8 cellular contexts compared by ENCODE assay signal in genomic region chr6:158645064-158646022, GRCh38. TPM values are rescaled to one million over a fixed set of nuclear protein-coding genes. Genes with fewer than 3 reads are reported as not detected.
DNase-seq lines count a peak whose midpoint lies in the region; ATAC-seq and TF ChIP-seq lines count a peak whose summit lies in the region.

No MANE protein-coding gene starts in this region.

- no peak for TF ChIP-seq POLR2A in suprapubic skin (IDR thresholded peaks at IDR 0.05)

- H3K36me3 Mint-ChIP-seq in activated naive CD8-positive, alpha-beta T cell treated with anti-CD3 and anti-CD28 coated beads for 36 hours, result peaks cover 50% of the 10 kb centered on the region

- H3K36me3 ChIP-seq in suprapubic skin, result no peaks in the 10 kb centered on the region

- no peaks in the 10 kb centered on the region for H3K27me3 Mint-ChIP-seq in activated naive CD8-positive, alpha-beta T cell treated with anti-CD3 and anti-CD28 coated beads for 36 hours

- no peak for TF ChIP-seq CTCF in suprapubic skin (IDR thresholded peaks at IDR 0.05)

- H3K4me3 ChIP-seq in suprapubic skin, result peak overlapping the region; percentile 82

- peaks cover 2% of the 10 kb centered on the region for H3K9me3 Mint-ChIP-seq in activated naive CD8-positive, alpha-beta T cell treated with anti-CD3 and anti-CD28 coated beads for 36 hours

- TF ChIP-seq EP300 in suprapubic skin (IDR thresholded peaks at IDR 0.05), result no peak

- DNase-seq in stimulated activated CD4-positive, alpha-beta T cell treated with anti-CD3 and anti-CD28 coated beads, Interleukin-2, amount 100 ng/mL, for 24 hours, result peak; percentile 18 to 26
- no peak for DNase-seq in stimulated activated CD4-positive, alpha-beta T cell treated with anti-CD3 and anti-CD28 coated beads, Interleukin-4, amount 100 ng/mL, for 4 hours
- DNase-seq in activated naive CD8-positive, alpha-beta T cell treated with anti-CD3 and anti-CD28 coated beads for 36 hours, result no peak
- DNase-seq in kidney tubule cell (ENCODE audit: low spot score) (peak; percentile 50), suprapubic skin (ENCODE audit: low spot score in 2 of 2) (peak; percentile 18 to 35), MV-4-11 (lab: John Stamatoyannopoulos, UW) (no peak)

- H3K27ac ChIP-seq in suprapubic skin, result peak overlapping the region; percentile 90

- H3K9me3 ChIP-seq in suprapubic skin, result no peaks in the 10 kb centered on the region

- ATAC-seq in GM21529 (IDR thresholded peaks at IDR 0.05; ENCODE audit: unreplicated experiment) (no peak), GM21723 (IDR thresholded peaks at IDR 0.05; ENCODE audit: unreplicated experiment) (no peak)

- 31% methylated on average over 21 of the region's 21 CpGs for WGBS in suprapubic skin

- no peaks in the 10 kb centered on the region for H3K27me3 ChIP-seq in suprapubic skin

- H3K4me1 Mint-ChIP-seq in activated naive CD8-positive, alpha-beta T cell treated with anti-CD3 and anti-CD28 coated beads for 36 hours, result peaks cover 69% of the 10 kb centered on the region

- peak overlapping the region; percentile 83 for H3K27ac Mint-ChIP-seq in activated naive CD8-positive, alpha-beta T cell treated with anti-CD3 and anti-CD28 coated beads for 36 hours

- peaks cover 36% of the 10 kb centered on the region for H3K4me1 ChIP-seq in suprapubic skin

- H3K4me3 Mint-ChIP-seq in activated naive CD8-positive, alpha-beta T cell treated with anti-CD3 and anti-CD28 coated beads for 36 hours, result peak overlapping the region; percentile 86

RNA-seq across cellular contexts. Expression of gene DYNLT1, which starts 0.8 kb away (rescaled TPM):
- total RNA-seq in activated naive CD8-positive, alpha-beta T cell treated with anti-CD3 and anti-CD28 coated beads for 36 hours, result 10 to 100 TPM; 70.9 to 74.2 TPM
- total RNA-seq in suprapubic skin, result 10 to 100 TPM; 27.5 to 63.8 (median 49.4) TPM

RNA-seq across cellular contexts. Expression of gene SYTL3, which starts 4.5 kb away (rescaled TPM):
- 100 to 1,000 TPM in 1 of 2 experiments, 10 to 100 TPM in 1; 97.8 to 101 TPM for total RNA-seq in activated naive CD8-positive, alpha-beta T cell treated with anti-CD3 and anti-CD28 coated beads for 36 hours
- total RNA-seq in suprapubic skin, result 1 to 10 TPM; 2.8 to 5.1 (median 3.4) TPM

Comparison
In these comparisons a context has a peak if more than half of its experiments do, and no peak if none do; other contexts are left out.
1. DNase-seq: peak in stimulated activated CD4-positive, alpha-beta T cell treated with anti-CD3 and anti-CD28 coated beads, Interleukin-2, amount 100 ng/mL, for 24 hours (2 of 2), kidney tubule cell (single experiment) and suprapubic skin (2 of 2); none in stimulated activated CD4-positive, alpha-beta T cell treated with anti-CD3 and anti-CD28 coated beads, Interleukin-4, amount 100 ng/mL, for 4 hours (0 of 2), activated naive CD8-positive, alpha-beta T cell treated with anti-CD3 and anti-CD28 coated beads for 36 hours (single experiment) and MV-4-11 (single experiment).
2. RNA of gene SYTL3, which starts 4.5 kb away (total RNA-seq): 97.8 to 101 TPM in activated naive CD8-positive, alpha-beta T cell treated with anti-CD3 and anti-CD28 coated beads for 36 hours; 2.8 to 5.1 TPM in suprapubic skin; every median in the first group is over 10 times any median in the second.